1 cellular context compared by ENCODE assay signal in genomic region chr2:10161206-10161931, GRCh38.
TF ChIP-seq lines count a peak whose summit lies in the region.

No MANE protein-coding gene starts in this region.

TF ChIP-seq in H1, 55 proteins besides CTCF, POLR2A, EP300 and RAD21:
- TF ChIP-seq CHD1 (IDR thresholded peaks at IDR 0.05; ENCODE audit: low read depth, low read length), result no peak
